ENCODE assay signal across 1 cellular context in the genomic region with DNA sequence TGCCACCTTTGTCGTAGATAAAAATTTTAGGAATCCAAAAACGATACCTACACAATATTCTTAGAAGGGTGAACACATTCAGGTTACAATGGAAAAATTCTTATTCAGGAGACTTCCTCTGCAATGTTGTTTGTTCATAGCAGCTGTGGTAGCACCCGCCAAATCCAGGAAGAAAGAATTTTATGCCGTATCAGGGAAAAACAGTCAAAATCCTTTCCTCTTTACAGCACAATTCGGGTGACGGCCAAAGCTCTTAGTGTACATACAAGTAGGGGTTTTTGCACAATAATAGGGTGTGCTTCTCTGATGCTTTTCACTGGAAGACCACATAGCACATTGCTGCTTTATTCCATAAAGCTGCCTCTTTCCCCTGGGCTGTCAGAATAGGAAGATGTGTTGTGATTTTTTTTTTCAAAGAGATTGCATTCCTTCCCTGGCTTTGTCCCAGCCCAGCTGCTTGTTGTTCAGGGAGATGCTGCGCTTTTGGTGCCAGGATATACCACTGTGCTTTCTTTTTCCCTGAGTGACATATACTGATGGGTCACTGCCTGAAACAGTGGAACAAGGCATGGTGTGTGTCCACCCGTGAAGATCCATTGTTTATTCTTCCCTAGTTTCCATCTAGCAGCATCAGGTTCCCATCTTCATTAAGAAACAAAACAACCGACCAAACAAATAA.
TF ChIP-seq lines count a peak whose summit lies in the region.

No MANE protein-coding gene starts in this region.

TF ChIP-seq in endothelial cell of umbilical vein, 7 proteins besides CTCF, POLR2A, EP300 and RAD21 (continued from another document):
- TF ChIP-seq GATA2 (IDR thresholded peaks at IDR 0.05; ENCODE audit: insufficient read depth, insufficient read length, low read depth, low read length) (no peak), POLR2AphosphoS5 (IDR thresholded peaks at IDR 0.05; ENCODE audit: insufficient read depth, low read depth, low read length) (no peak), MAX (IDR thresholded peaks at IDR 0.05; ENCODE audit: insufficient read depth, insufficient read length) (no peak)
